ENCODE assay signal across 10 cellular contexts in the genomic region with DNA sequence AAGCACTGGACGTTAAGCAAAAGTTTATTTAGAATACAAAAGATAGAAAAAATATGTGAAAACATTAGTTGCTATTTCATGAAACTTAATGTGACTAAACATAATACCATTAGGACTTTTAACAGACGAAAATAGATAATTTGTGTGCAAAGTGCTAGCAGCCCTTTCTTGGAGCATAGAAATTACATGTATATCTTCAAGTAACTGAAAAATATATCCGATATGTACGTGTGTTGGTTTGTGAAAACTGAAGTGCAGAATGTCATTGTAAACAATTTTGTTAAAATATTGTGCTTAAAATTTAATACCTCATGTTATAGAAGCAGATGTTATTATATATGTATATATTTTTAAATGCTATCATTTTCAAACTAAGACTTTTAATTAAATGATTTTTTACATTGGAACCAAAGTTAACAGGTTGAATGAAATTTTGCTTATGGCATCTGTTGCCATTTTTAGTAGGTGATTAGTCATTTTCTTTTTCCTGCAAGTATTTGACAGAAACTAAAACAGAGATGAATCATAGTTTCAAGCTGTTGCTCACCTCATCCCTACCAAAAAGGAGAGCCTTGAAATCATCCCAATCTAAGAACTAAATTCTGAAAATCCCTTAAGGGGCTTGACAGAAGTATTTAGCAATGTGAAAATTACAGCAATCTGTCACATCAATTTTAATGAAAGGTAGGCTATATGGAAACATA.
A peak's percentile ranks its signal among the peaks of the same experiment; 100 is the strongest.
DNase-seq lines count a peak whose midpoint lies in the region; ATAC-seq and TF ChIP-seq lines count a peak whose summit lies in the region.
"Had no signal": no experiment of that assay in that cellular context is flagged by ENCODE, and none has a peak within 500 bp of the region (broad histone marks: within the 10 kb centered on the region; RNA-seq: fewer than 3 reads in every experiment).

No MANE protein-coding gene starts in this region.

- DNase-seq in AG10803 (ENCODE audit: low read depth), result peak; percentile 37
- DNase-seq in cerebellum (ENCODE audit: low spot score), result peak; percentile 4
- DNase-seq in central memory CD4-positive, alpha-beta T cell, result no peak
- DNase-seq in activated CD4-positive, alpha-beta T cell treated with anti-CD3 and anti-CD28 coated beads, Interleukin-2, amount 50 U/mL, for 1 hour, result no peak
- DNase-seq in NCI-H524 treated with DMSO at 0.1 percent for 48 hours (lab: John Stamatoyannopoulos, UW), result no peak
- no peak for DNase-seq in cerebellar cortex (ENCODE audit: low spot score)
- DNase-seq: Right ventricle myocardium superior; stimulated activated CD4-positive, alpha-beta T cell treated with anti-CD3 and anti-CD28 coated beads, Interleukin-4, amount 100 ng/mL, for 24 hours had no signal

- ATAC-seq in GM19043 (IDR thresholded peaks at IDR 0.05; ENCODE audit: low read depth, unreplicated experiment), result peak; percentile 71
- peak; percentile 56 for ATAC-seq in HG03354 (IDR thresholded peaks at IDR 0.05; ENCODE audit: poor library complexity, severe bottlenecking, unreplicated experiment)

- TF ChIP-seq CTCF in AG10803 (conservative IDR thresholded peaks at IDR 0.05; ENCODE audit: low read length), result no peak

- H3K4me3 ChIP-seq in AG10803 (ENCODE audit: low read length), result no peak overlapping the region

Comparison
In these comparisons a context has a peak if more than half of its experiments do, and no peak if none do; other contexts are left out.
1. DNase-seq: peak in AG10803 (single experiment) and cerebellum (single experiment); none in central memory CD4-positive, alpha-beta T cell (single experiment), activated CD4-positive, alpha-beta T cell treated with anti-CD3 and anti-CD28 coated beads, Interleukin-2, amount 50 U/mL, for 1 hour (single experiment), NCI-H524 treated with DMSO at 0.1 percent for 48 hours (single experiment) and cerebellar cortex (single experiment).